In the genomic region with DNA sequence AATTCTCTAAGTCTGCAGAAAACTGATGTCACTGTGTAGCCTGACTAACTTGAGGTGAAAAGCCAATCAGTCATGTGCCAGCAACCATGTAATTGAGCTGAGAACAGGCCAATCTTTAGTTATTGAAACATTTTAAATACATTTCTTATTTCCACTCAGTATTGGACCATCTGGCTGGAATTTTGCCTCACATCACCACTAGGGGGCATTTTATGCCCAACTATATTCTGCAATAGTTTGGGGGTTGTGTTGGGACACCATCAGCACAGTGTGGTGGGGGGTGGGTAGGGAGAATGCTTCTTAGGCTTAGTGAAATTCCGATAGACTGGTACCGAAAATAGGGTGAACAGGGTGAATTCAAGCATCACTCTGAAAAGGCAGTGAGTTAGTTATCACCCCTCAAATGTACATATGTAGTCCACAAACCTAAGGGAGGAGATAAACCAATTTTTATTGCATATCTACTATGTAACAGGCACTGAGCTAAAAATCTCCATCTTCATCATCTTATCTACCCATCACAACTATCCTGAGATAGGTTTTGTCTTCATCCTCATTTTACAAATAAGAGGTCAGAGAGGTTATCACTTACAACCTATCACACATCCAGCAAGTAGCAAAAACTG, we compare ENCODE assay signal across 9 cellular contexts. TPM values are rescaled to one million over a fixed set of nuclear protein-coding genes. Genes with fewer than 3 reads are reported as not detected.
A peak's percentile ranks its signal among the peaks of the same experiment; 100 is the strongest.
DNase-seq lines count a peak whose midpoint lies in the region; ATAC-seq, FAIRE-seq and TF ChIP-seq lines count a peak whose summit lies in the region.
"Had no signal": no experiment of that assay in that cellular context is flagged by ENCODE, and none has a peak within 500 bp of the region (broad histone marks: within the 10 kb centered on the region; RNA-seq: fewer than 3 reads in every experiment).

No MANE protein-coding gene starts in this region.

- peak; percentile 76 for TF ChIP-seq CTCF in HepG2 (CRISPR knock-in tag; IDR thresholded peaks at IDR 0.05)

- H3K9me3 ChIP-seq in HepG2 (ENCODE audit: low read length), result no peaks in the 10 kb centered on the region
- H3K9me3 ChIP-seq: neutrophil had no signal

- H3K36me3 ChIP-seq in HepG2 (replicated peaks in 1 of 2; ENCODE audit: control insufficient read depth in 1 of 2, insufficient read depth in 2 of 2, low read length in 2 of 2), result peaks cover 0 to 1% of the 10 kb centered on the region in 2 experiments; a peak in 2 of 5 replicates
- H3K36me3 ChIP-seq: neutrophil had no signal

- intact Hi-C loops in HepG2 (cut with micrococcal nuclease; ENCODE audit: unreplicated experiment), result loop anchor here (5.0 to 10.0 kb wide), 2 partner anchors 81 to 359 kb away; partner anchors contain the start of gene DPY19L1

- no peak for TF ChIP-seq POLR2A in HepG2 (IDR thresholded peaks at IDR 0.05; ENCODE audit: insufficient read depth in 1 of 2, low read depth in 2 of 2, low read length in 2 of 2)

- peaks cover 4% of the 10 kb centered on the region for H3K27me3 Mint-ChIP-seq in activated T-helper 17 cell treated with anti-CD3 and anti-CD28 coated beads, Interleukin-2, amount 50 U/mL, for 72 hours

- POLR2A ChIA-PET in HepG2 (lab: Yijun Ruan, JAX), result no interaction called here

- H2AFZ ChIP-seq in HepG2 (ENCODE audit: low read length), result no peak overlapping the region

- ATAC-seq in GM19438 (IDR thresholded peaks at IDR 0.05; ENCODE audit: low read depth, unreplicated experiment), result peak; percentile 89
- ATAC-seq in activated T-helper 17 cell treated with anti-CD3 and anti-CD28 coated beads, Interleukin-2, amount 50 U/mL, for 72 hours (replicated peaks), result peak; percentile 44
- peak; percentile 87 for ATAC-seq in HepG2

- TF ChIP-seq EP300 in HepG2 (IDR thresholded peaks at IDR 0.05; ENCODE audit: low read depth in 2 of 2, low read length in 2 of 2) (no peak), HepG2 (CRISPR knock-in tag; IDR thresholded peaks at IDR 0.05; ENCODE audit: borderline replicate concordance) (no peak)

- CTCF ChIA-PET in HepG2 (lab: Yijun Ruan, JAX; ENCODE audit: low intra/inter-chr PET ratio, low total read pairs), result interaction anchor here (1.1 to 1.2 kb wide), 2 partner anchors 251 to 355 kb away, joined by 3 to 4 read pairs; no protein-coding TSS in a partner anchor

- TF ChIP-seq RAD21 in HepG2 (CRISPR knock-in tag; IDR thresholded peaks at IDR 0.05), result peak; percentile 41; the same call in 1 of the 2 replicates

- no peaks in the 10 kb centered on the region for H3K9me3 Mint-ChIP-seq in activated T-helper 17 cell treated with anti-CD3 and anti-CD28 coated beads, Interleukin-2, amount 50 U/mL, for 72 hours

- no peak overlapping the region for H3K9ac ChIP-seq in HepG2 (ENCODE audit: insufficient read depth, low read depth, low read length)

- BruUV-seq in HepG2 (replicated peaks; lab: Mats Ljungman, UMichigan), result no TSS peak

- DNase-seq in G401 (ENCODE audit: low spot score) (peak; percentile 55), HT-29 (ENCODE audit: low spot score) (peak; percentile 66), HepG2 (ENCODE audit: low spot score) (peak; percentile 27), middle frontal gyrus (ENCODE audit: extremely low spot score, low spot score) (no peak), T1000 (lab: John Stamatoyannopoulos, UW) (no peak)

- H3K27me3 ChIP-seq in HepG2 (ENCODE audit: control insufficient read depth in 1 of 2, insufficient read depth in 2 of 2, low read length in 2 of 2), result no peaks in the 10 kb centered on the region
- H3K27me3 ChIP-seq: neutrophil had no signal

- no peaks in the 10 kb centered on the region for H3K4me1 Mint-ChIP-seq in activated T-helper 17 cell treated with anti-CD3 and anti-CD28 coated beads, Interleukin-2, amount 50 U/mL, for 72 hours

- peaks cover 9% of the 10 kb centered on the region for H3K4me1 ChIP-seq in HepG2 (ENCODE audit: insufficient read depth, low read length)

- 69% methylated on average over 2 of the region's 2 CpGs for WGBS in HepG2 (ENCODE audit: low lambda C conversion rate)

- no peak overlapping the region for H3K27ac Mint-ChIP-seq in activated T-helper 17 cell treated with anti-CD3 and anti-CD28 coated beads, Interleukin-2, amount 50 U/mL, for 72 hours

- H3K4me3 ChIP-seq in HepG2 (replicated peaks in 1 of 3; ENCODE audit: insufficient read depth in 1 of 3, low read depth in 2 of 3, low read length in 3 of 3), result no peak overlapping the region

- no peaks in the 10 kb centered on the region for H3K79me2 ChIP-seq in HepG2 (ENCODE audit: insufficient read depth, low read length)

- in situ Hi-C loops in G401 (cut with HindIII; ENCODE audit: low sequenced_read_pairs), result no loop called here
- in situ Hi-C loops in HepG2 (cut with HindIII; ENCODE audit: extremely low pct_ligation_motif_present, low pct_unique_long_range_greater_than_20kb), result no loop called here

- no peaks in the 10 kb centered on the region; the same call in 1 of the 2 replicates for H4K20me1 ChIP-seq in HepG2 (ENCODE audit: insufficient read depth, low read length)

- H3K27ac ChIP-seq in HepG2 (ENCODE audit: extremely low read length, insufficient read depth, low read length), result no peak overlapping the region
- H3K27ac ChIP-seq: neutrophil had no signal

- peak; percentile 50 for FAIRE-seq in HepG2 (lab: Jason Lieb, UNC)

- no peaks in the 10 kb centered on the region for H3K36me3 Mint-ChIP-seq in activated T-helper 17 cell treated with anti-CD3 and anti-CD28 coated beads, Interleukin-2, amount 50 U/mL, for 72 hours (ENCODE audit: low read depth)

- no peak overlapping the region for H3K4me3 Mint-ChIP-seq in activated T-helper 17 cell treated with anti-CD3 and anti-CD28 coated beads, Interleukin-2, amount 50 U/mL, for 72 hours

- H3K4me2 ChIP-seq in HepG2 (ENCODE audit: low read depth, low read length), result no peak overlapping the region

TF ChIP-seq in HepG2, 621 proteins besides CTCF, POLR2A, EP300 and RAD21 (continues in another document):
- TF ChIP-seq ZNF296 (CRISPR knock-in tag; conservative IDR thresholded peaks at IDR 0.05) (no peak), SALL1 (CRISPR knock-in tag; IDR thresholded peaks at IDR 0.05) (no peak)

RNA-seq across cellular contexts. Expression of gene NPSR1, which starts 17.8 kb away (rescaled TPM):
- total RNA-seq in G401 (2014; rRNA removed; shearing (Covaris generic)), result not detected in 2 replicates
- 2.2 and 3.0 TPM in 2 replicates for total RNA-seq in HT-29 (2014; rRNA removed; shearing (Covaris generic))
- not detected for total RNA-seq in activated T-helper 17 cell treated with anti-CD3 and anti-CD28 coated beads, Interleukin-2, amount 50 U/mL, for 72 hours
- not detected in 2 replicates for total RNA-seq in HepG2 (2016; rRNA removed; fragmentation: Illumina TruSeq; extraction: Trizol)
- total RNA-seq in HepG2 (2016; cell fraction: cytosol; rRNA removed; fragmentation: Illumina TruSeq; extraction: Trizol; ENCODE audit: low read depth), result not detected in 2 replicates
- total RNA-seq in HepG2 (2016; cell fraction: insoluble cytoplasmic fraction; rRNA removed; fragmentation: Illumina TruSeq; extraction: Trizol), result not detected in 2 replicates
- total RNA-seq in HepG2 (2016; cell fraction: membrane; rRNA removed; fragmentation: Illumina TruSeq; extraction: Trizol), result not detected in 2 replicates
- not detected in 2 replicates for total RNA-seq in HepG2 (2016; cell fraction: nucleus; rRNA removed; fragmentation: Illumina TruSeq; extraction: Trizol)
- polyA plus RNA-seq in HepG2 (2011; rRNA removed), result not detected in 2 replicates
- polyA plus RNA-seq in HepG2 (2011; cell fraction: cytosol; rRNA removed), result not detected in 2 replicates
- not detected in 2 replicates for polyA plus RNA-seq in HepG2 (2011; cell fraction: nucleus; rRNA removed)
- polyA plus RNA-seq in HepG2 (2012), result not detected in 2 replicates
- not detected in 2 replicates for polyA plus RNA-seq in HepG2 (2016; cell fraction: cytosol; fragmentation: Illumina TruSeq; extraction: Trizol; ENCODE audit: low read depth)
- polyA plus RNA-seq in HepG2 (2016; cell fraction: insoluble cytoplasmic fraction; fragmentation: Illumina TruSeq; extraction: Trizol; ENCODE audit: low read depth), result not detected in 2 replicates
- not detected in 2 replicates for polyA plus RNA-seq in HepG2 (2016; cell fraction: membrane; fragmentation: Illumina TruSeq; extraction: Trizol; ENCODE audit: low read depth)
- not detected in 2 replicates for polyA plus RNA-seq in HepG2 (2016; cell fraction: nucleus; fragmentation: Illumina TruSeq; extraction: Trizol; ENCODE audit: insufficient read depth, low read depth)
- not detected in 2 replicates for polyA minus RNA-seq in HepG2 (2011; rRNA and poly(A)+ RNA removed; ENCODE audit: low replicate concordance)
- not detected in 2 replicates for polyA minus RNA-seq in HepG2 (2011; cell fraction: cytosol; rRNA and poly(A)+ RNA removed)
- polyA minus RNA-seq in HepG2 (2011; cell fraction: nucleus; rRNA and poly(A)+ RNA removed), result not detected in 2 replicates
- total RNA-seq: activated CD8-positive, alpha-beta memory T cell treated with anti-CD3 and anti-CD28 coated beads for 36 hours had no signal

Comparison
In these comparisons a context has a peak if more than half of its experiments do, and no peak if none do; other contexts are left out.
1. DNase-seq: peak in G401 (single experiment), HT-29 (single experiment) and HepG2 (single experiment); none in middle frontal gyrus (single experiment) and T1000 (single experiment).
2. Peak in every context shown above with its lines, with median percentiles within 50 percentile points of each other: ATAC-seq.